1 cellular context compared by ENCODE assay signal in genomic region chr22:43263645-43264514, GRCh38.
TF ChIP-seq lines count a peak whose summit lies in the region.

No MANE protein-coding gene starts in this region.

TF ChIP-seq in K562, 482 proteins besides CTCF, POLR2A, EP300 and RAD21 (continued from another document and continues in another):
- TF ChIP-seq CUX1 (CRISPR knock-in tag; IDR thresholded peaks at IDR 0.05) = no peak
- TF ChIP-seq ETV1 (tag; conservative IDR thresholded peaks at IDR 0.05; ENCODE audit: low read depth) = no peak
- TF ChIP-seq ZFPM2 (CRISPR knock-in tag; IDR thresholded peaks at IDR 0.05) = no peak
- TF ChIP-seq ZEB2 (IDR thresholded peaks at IDR 0.05) = no peak
- no peak for TF ChIP-seq ZZZ3 (IDR thresholded peaks at IDR 0.05)
- no peak for TF ChIP-seq ILK (tag; IDR thresholded peaks at IDR 0.05; ENCODE audit: borderline replicate concordance, low read depth)
- no peak for TF ChIP-seq SMAD3 (CRISPR knock-in tag; conservative IDR thresholded peaks at IDR 0.05)
- TF ChIP-seq CEBPZ (IDR thresholded peaks at IDR 0.05; ENCODE audit: borderline replicate concordance, low read depth, low read length) = no peak
- TF ChIP-seq ZBTB17 (CRISPR knock-in tag; IDR thresholded peaks at IDR 0.05) = no peak
- TF ChIP-seq NFXL1 (CRISPR knock-in tag; IDR thresholded peaks at IDR 0.05) = no peak
- TF ChIP-seq ESRRA (IDR thresholded peaks at IDR 0.05; ENCODE audit: borderline replicate concordance, low read depth) = peak; percentile 80; the same call in 1 of the 2 replicates
- TF ChIP-seq PYGO2 (tag; IDR thresholded peaks at IDR 0.05) = no peak
- no peak for TF ChIP-seq USF2 (CRISPR knock-in tag; IDR thresholded peaks at IDR 0.05)
- no peak for TF ChIP-seq SIN3A (IDR thresholded peaks at IDR 0.05; ENCODE audit: borderline replicate concordance in 2 of 2, control insufficient read depth in 1 of 2, low read depth in 2 of 2, low read length in 2 of 2)
- TF ChIP-seq ATF4 (CRISPR knock-in tag; IDR thresholded peaks at IDR 0.05) = no peak
- no peak for TF ChIP-seq ARID4B (CRISPR knock-in tag; IDR thresholded peaks at IDR 0.05)
- TF ChIP-seq COPS2 (conservative IDR thresholded peaks at IDR 0.05) = no peak
- no peak for TF ChIP-seq ZBTB11 (CRISPR knock-in tag; IDR thresholded peaks at IDR 0.05)
- TF ChIP-seq PHTF2 (CRISPR knock-in tag; IDR thresholded peaks at IDR 0.05) = no peak
- no peak for TF ChIP-seq MECOM (CRISPR knock-in tag; IDR thresholded peaks at IDR 0.05)
- TF ChIP-seq FOXP1 (CRISPR knock-in tag; IDR thresholded peaks at IDR 0.05) = peak; percentile 71; the same call in 1 of the 2 replicates
- TF ChIP-seq DPF2 (IDR thresholded peaks at IDR 0.05) = peak; percentile 88
- TF ChIP-seq PHF21A (IDR thresholded peaks at IDR 0.05; ENCODE audit: borderline replicate concordance, low read depth) = no peak
- peak; percentile 59; the same call in 1 of the 2 replicates for TF ChIP-seq STAT5A (IDR thresholded peaks at IDR 0.05; ENCODE audit: borderline replicate concordance, low read length)
- TF ChIP-seq GABPB1 (CRISPR knock-in tag; IDR thresholded peaks at IDR 0.05) = no peak
- peak; percentile 70; the same call in 1 of the 2 replicates for TF ChIP-seq MTA3 (IDR thresholded peaks at IDR 0.05; ENCODE audit: borderline replicate concordance)
- no peak for TF ChIP-seq KLF1 (tag; IDR thresholded peaks at IDR 0.05)
- TF ChIP-seq LEF1 (IDR thresholded peaks at IDR 0.05) = peak; percentile 46; the same call in 1 of the 2 replicates
- no peak for TF ChIP-seq HBP1 (CRISPR knock-in tag; IDR thresholded peaks at IDR 0.05)
- TF ChIP-seq FOXP4 (CRISPR knock-in tag; IDR thresholded peaks at IDR 0.05; ENCODE audit: borderline replicate concordance) = 0 out of 2 replicates have a peak, but pooled peaks have one; percentile 35
- no peak for TF ChIP-seq KLF13 (tag; IDR thresholded peaks at IDR 0.05; ENCODE audit: borderline replicate concordance, low read depth)
- no peak for TF ChIP-seq ADNP (tag; IDR thresholded peaks at IDR 0.05)
- no peak for TF ChIP-seq ZNF639 (CRISPR knock-in tag; conservative IDR thresholded peaks at IDR 0.05 in 1 of 2, IDR thresholded peaks at IDR 0.05 in 1 of 2)
- TF ChIP-seq PRMT5 (CRISPR knock-in tag; IDR thresholded peaks at IDR 0.05) = no peak
- no peak for TF ChIP-seq EGR1 (conservative IDR thresholded peaks at IDR 0.05)
